ENCODE assay signal across 8 cellular contexts in genomic region chr3:52339612-52340011, GRCh38. TPM values are rescaled to one million over a fixed set of nuclear protein-coding genes. Genes with fewer than 3 reads are reported as not detected.
DNase-seq lines count a peak whose midpoint lies in the region; ATAC-seq and TF ChIP-seq lines count a peak whose summit lies in the region.

No MANE protein-coding gene starts in this region.

- H3K9me2 ChIP-seq in Loucy (replicated peaks; ENCODE audit: low read depth, low read length), result no peaks in the 10 kb centered on the region
- H3K9me2 ChIP-seq in PC-3 (replicated peaks; ENCODE audit: low read length), result no peaks in the 10 kb centered on the region

- no peak overlapping the region for H2AFZ ChIP-seq in Loucy (ENCODE audit: low read length)
- no peak overlapping the region for H2AFZ ChIP-seq in PC-3 (ENCODE audit: low read length)

- H3K36me3 ChIP-seq in Loucy (ENCODE audit: insufficient read depth, low read length) (no peaks in the 10 kb centered on the region), PC-3 (ENCODE audit: low read depth, low read length) (no peaks in the 10 kb centered on the region)

- H3K27me3 Mint-ChIP-seq in activated naive CD4-positive, alpha-beta T cell treated with anti-CD3 and anti-CD28 coated beads for 36 hours (ENCODE audit: low read depth), result no peaks in the 10 kb centered on the region

- H3K9me3 ChIP-seq in Loucy (ENCODE audit: insufficient read depth, low read depth, low read length) (no peaks in the 10 kb centered on the region), PC-3 (ENCODE audit: low read length) (no peaks in the 10 kb centered on the region)

- no peak overlapping the region for H3K27ac Mint-ChIP-seq in activated naive CD4-positive, alpha-beta T cell treated with anti-CD3 and anti-CD28 coated beads for 36 hours

- ATAC-seq in PC-3 (peak; percentile 56), Right ventricle myocardium superior (ENCODE audit: poor library complexity) (peak; percentile 69), HG03521 (IDR thresholded peaks at IDR 0.05; ENCODE audit: unreplicated experiment) (no peak), HG03354 (IDR thresholded peaks at IDR 0.05; ENCODE audit: poor library complexity, severe bottlenecking, unreplicated experiment) (no peak)

- H3K4me1 ChIP-seq in Loucy (ENCODE audit: insufficient read depth, low read length, poor library complexity, severe bottlenecking) (no peaks in the 10 kb centered on the region), PC-3 (ENCODE audit: insufficient read depth, low read length) (peaks cover 2% of the 10 kb centered on the region)

- peaks cover 3% of the 10 kb centered on the region for H3K4me1 Mint-ChIP-seq in activated naive CD4-positive, alpha-beta T cell treated with anti-CD3 and anti-CD28 coated beads for 36 hours (ENCODE audit: low read depth)

- peak; percentile 78 for TF ChIP-seq CTCF in Loucy (conservative IDR thresholded peaks at IDR 0.05; ENCODE audit: low read length)
- peak; percentile 90 for TF ChIP-seq CTCF in PC-3 (conservative IDR thresholded peaks at IDR 0.05; ENCODE audit: low read depth, low read length)

- H3K4me2 ChIP-seq in Loucy (ENCODE audit: low read depth, low read length, poor library complexity, severe bottlenecking) (no peak overlapping the region), PC-3 (ENCODE audit: low read length) (no peak overlapping the region)

- no peak overlapping the region for H3K4me3 Mint-ChIP-seq in activated naive CD4-positive, alpha-beta T cell treated with anti-CD3 and anti-CD28 coated beads for 36 hours

- H3K36me3 Mint-ChIP-seq in activated naive CD4-positive, alpha-beta T cell treated with anti-CD3 and anti-CD28 coated beads for 36 hours (ENCODE audit: low read depth), result peaks cover 1% of the 10 kb centered on the region

- H3K79me2 ChIP-seq in Loucy (ENCODE audit: insufficient read depth, low read length), result no peaks in the 10 kb centered on the region
- H3K79me2 ChIP-seq in PC-3 (ENCODE audit: low read length), result no peaks in the 10 kb centered on the region

- CTCF ChIA-PET in PC-3 (lab: Charles Lee), result interaction anchor here (0.6 to 1.5 kb wide), 7 partner anchors 18 to 119 kb away, joined by 3 to 11 read pairs (median 5); no protein-coding TSS in a partner anchor
- CTCF ChIA-PET in activated naive CD4-positive, alpha-beta T cell treated with anti-CD3 and anti-CD28 coated beads for 36 hours (lab: Charles Lee), result interaction anchor here (0.6 to 13.4 kb wide), 58 partner anchors 10 to 876 kb away, joined by 3 to 314 read pairs (median 5); partner anchors contain the start of genes POC1A, SEMA3G, TLR9 and TWF2

- no TSS peak for BruUV-seq in PC-3 (replicated peaks; lab: Mats Ljungman, UMichigan)

- intact Hi-C loops in PC-3 (cut with micrococcal nuclease), result loop anchor here (1.0 to 5.0 kb wide), 3 partner anchors 48 to 117 kb away; partner anchors contain the start of gene TWF2
- intact Hi-C loops in activated naive CD4-positive, alpha-beta T cell treated with anti-CD3 and anti-CD28 coated beads for 36 hours (cut with micrococcal nuclease), result loop anchor here (1.0 to 5.0 kb wide), 6 partner anchors 48 to 339 kb away; partner anchors contain the start of genes POC1A and SEMA3G
- intact Hi-C loops in Right ventricle myocardium superior (cut with DNase I), result loop anchor here (5.0 to 10.0 kb wide), 3 partner anchors 47 to 335 kb away; partner anchors contain the start of gene TLR9

- H3K9me3 Mint-ChIP-seq in activated naive CD4-positive, alpha-beta T cell treated with anti-CD3 and anti-CD28 coated beads for 36 hours, result no peaks in the 10 kb centered on the region

- H3F3A ChIP-seq in Loucy (ENCODE audit: low read depth) (no peaks in the 10 kb centered on the region), PC-3 (ENCODE audit: low read length, unreplicated experiment) (no peaks in the 10 kb centered on the region)

- H4K20me1 ChIP-seq in Loucy (ENCODE audit: insufficient read depth, low read length, poor library complexity, severe bottlenecking), result no peaks in the 10 kb centered on the region
- H4K20me1 ChIP-seq in PC-3 (ENCODE audit: low read length), result no peaks in the 10 kb centered on the region

- POLR2A ChIA-PET in PC-3 (lab: Charles Lee; ENCODE audit: unreplicated experiment), result interaction anchor here (0.6 to 0.9 kb wide), 3 partner anchors 112 to 344 kb away, joined by 3 to 14 read pairs (median 3); partner anchors contain the start of gene RPL29

- H3K4me3 ChIP-seq in Loucy (ENCODE audit: low read length, poor library complexity, severe bottlenecking) (no peak overlapping the region), PC-3 (ENCODE audit: low read length) (no peak overlapping the region)

- no peaks in the 10 kb centered on the region for H3K27me3 ChIP-seq in Loucy (ENCODE audit: insufficient read depth, low read length, poor library complexity, severe bottlenecking)
- no peaks in the 10 kb centered on the region for H3K27me3 ChIP-seq in PC-3 (ENCODE audit: low read length)

- DNase-seq in EH (ENCODE audit: low read depth), result peak; percentile 76
- peak; percentile 80 for DNase-seq in PC-3
- DNase-seq in activated naive CD4-positive, alpha-beta T cell treated with anti-CD3 and anti-CD28 coated beads for 36 hours, result peak; percentile 64
- peak; percentile 4 for DNase-seq in Right ventricle myocardium superior
- peak; percentile 60 for DNase-seq in pulmonary artery endothelial cell (ENCODE audit: low read depth, low spot score)

- H3K27ac ChIP-seq in PC-3 (ENCODE audit: low read length), result no peak overlapping the region

- H3K9ac ChIP-seq in Loucy (ENCODE audit: low read depth, low read length, poor library complexity, severe bottlenecking) (no peak overlapping the region), PC-3 (ENCODE audit: low read length) (no peak overlapping the region)

RNA-seq across cellular contexts. Expression of gene DNAH1, which starts 23.5 kb away (rescaled TPM):
- total RNA-seq in PC-3 (2014; rRNA removed), result 2.2 and 3.3 TPM in 2 replicates
- total RNA-seq in activated naive CD4-positive, alpha-beta T cell treated with anti-CD3 and anti-CD28 coated beads for 36 hours, result 1 to 10 TPM; 9.4 TPM
- total RNA-seq in Right ventricle myocardium superior, result 1.9 TPM
- total RNA-seq in pulmonary artery endothelial cell, result 1.3 and 2.5 TPM in 2 replicates

RNA-seq across cellular contexts. Expression of gene GLYCTK, which starts 52.0 kb away (rescaled TPM):
- total RNA-seq in PC-3 (2014; rRNA removed) (11.3 and 11.7 TPM in 2 replicates), Right ventricle myocardium superior (5.3 TPM), pulmonary artery endothelial cell (14.3 and 20.6 TPM in 2 replicates)
- total RNA-seq in activated naive CD4-positive, alpha-beta T cell treated with anti-CD3 and anti-CD28 coated beads for 36 hours, result 10 to 100 TPM; 25.9 to 27.7 TPM

Comparison
In these comparisons a context has a peak if more than half of its experiments do, and no peak if none do; other contexts are left out.
1. DNase-seq: peak in every context shown above with its lines; median percentile 80 in PC-3; 76 in EH; 64 in activated naive CD4-positive, alpha-beta T cell treated with anti-CD3 and anti-CD28 coated beads for 36 hours; 60 in pulmonary artery endothelial cell; 4 in Right ventricle myocardium superior.
2. ATAC-seq: peak in PC-3 (single experiment) and Right ventricle myocardium superior (single experiment); none in HG03521 (single experiment) and HG03354 (single experiment).